In genomic region chr3:111080357-111080937, GRCh38 we compare ENCODE assay signal across 8 cellular contexts. TPM values are rescaled to one million over a fixed set of nuclear protein-coding genes. Genes with fewer than 3 reads are reported as not detected.
DNase-seq lines count a peak whose midpoint lies in the region; ATAC-seq and TF ChIP-seq lines count a peak whose summit lies in the region.

No MANE protein-coding gene starts in this region.

- no peaks in the 10 kb centered on the region for H3K9me3 ChIP-seq in breast epithelium
- H3K9me3 ChIP-seq in RWPE2 (ENCODE audit: severe bottlenecking): no peaks in the 10 kb centered on the region
- H3K9me3 ChIP-seq in upper lobe of left lung: no peaks in the 10 kb centered on the region

- POLR2A ChIA-PET in MCF 10A (lab: Yijun Ruan, JAX): interaction anchor here (0.6 to 1.4 kb wide), 3 partner anchors 10 to 976 kb away, joined by 3 to 6 read pairs (median 3); no protein-coding TSS in a partner anchor

- BruUV-seq in MCF 10A (replicated peaks; lab: Mats Ljungman, UMichigan): no TSS peak

- H3K27me3 ChIP-seq in breast epithelium (no peaks in the 10 kb centered on the region), RWPE2 (ENCODE audit: insufficient read depth, poor library complexity, severe bottlenecking) (no peaks in the 10 kb centered on the region), upper lobe of left lung (no peaks in the 10 kb centered on the region)

- 29 to 40% methylated on average over 2 of the region's 2 CpGs for WGBS in upper lobe of left lung, 2 donors

- no peaks in the 10 kb centered on the region for H3K36me3 Mint-ChIP-seq in MCF 10A (ENCODE audit: insufficient read depth, unreplicated experiment)

- peak; percentile 65 for TF ChIP-seq CTCF in MCF 10A (IDR thresholded peaks at IDR 0.05; ENCODE audit: unreplicated experiment)
- no peak for TF ChIP-seq CTCF in breast epithelium (IDR thresholded peaks at IDR 0.05)
- peak; percentile 79 for TF ChIP-seq CTCF in RWPE2 (IDR thresholded peaks at IDR 0.05; ENCODE audit: poor library complexity, severe bottlenecking)
- TF ChIP-seq CTCF in upper lobe of left lung (IDR thresholded peaks at IDR 0.05): peak in 5 of 6 experiments; percentile 20 to 39 (median 23)

- H3K4me3 Mint-ChIP-seq in MCF 10A (ENCODE audit: unreplicated experiment): no peak overlapping the region

- no peak overlapping the region for H3K27ac ChIP-seq in breast epithelium
- H3K27ac ChIP-seq in RWPE2 (ENCODE audit: poor library complexity, severe bottlenecking): no peak overlapping the region
- H3K27ac ChIP-seq in upper lobe of left lung: no peak overlapping the region

- DNase-seq in MCF 10A (ENCODE audit: unreplicated experiment) (peak; percentile 61), breast epithelium (ENCODE audit: low spot score in 2 of 2) (no peak), RWPE2 (ENCODE audit: low spot score) (no peak), glomerular endothelial cell (ENCODE audit: extremely low read depth, low read depth, low spot score) (peak; percentile 23), upper lobe of left lung (no peak)
- no peak for DNase-seq in stimulated activated CD4-positive, alpha-beta T cell treated with anti-CD3 and anti-CD28 coated beads, Interleukin-4, amount 100 ng/mL, for 24 hours
- no peak for DNase-seq in activated CD4-positive, alpha-beta T cell treated with anti-CD3 and anti-CD28 coated beads, Interleukin-2, amount 50 U/mL, for 1 hour

- no peaks in the 10 kb centered on the region for H3K9me3 Mint-ChIP-seq in MCF 10A (ENCODE audit: unreplicated experiment)

- H3K27me3 Mint-ChIP-seq in MCF 10A (ENCODE audit: insufficient read depth, unreplicated experiment): no peaks in the 10 kb centered on the region

- peak; percentile 79 for ATAC-seq in RWPE2 (ENCODE audit: low read depth)
- peak in 1 of 2 donors; percentile 64 for ATAC-seq in upper lobe of left lung (ENCODE audit: low FRiP score in 2 of 2)
- ATAC-seq in HG03354 (IDR thresholded peaks at IDR 0.05; ENCODE audit: poor library complexity, severe bottlenecking, unreplicated experiment): no peak

- H3K4me3 ChIP-seq in breast epithelium (no peak overlapping the region), RWPE2 (ENCODE audit: severe bottlenecking) (no peak overlapping the region), upper lobe of left lung (no peak overlapping the region)

- CTCF ChIA-PET in MCF 10A (lab: Yijun Ruan, JAX): interaction anchor here (0.5 to 6.4 kb wide), 39 partner anchors 11 to 1808 kb away, joined by 3 to 45 read pairs (median 3); no protein-coding TSS in a partner anchor

- H3K36me3 ChIP-seq in breast epithelium (no peaks in the 10 kb centered on the region), RWPE2 (ENCODE audit: low read depth) (no peaks in the 10 kb centered on the region), upper lobe of left lung (no peaks in the 10 kb centered on the region)

- no peaks in the 10 kb centered on the region for H3K4me1 ChIP-seq in breast epithelium
- peaks cover 9% of the 10 kb centered on the region for H3K4me1 ChIP-seq in RWPE2 (ENCODE audit: insufficient read depth, poor library complexity, severe bottlenecking)
- peaks cover 0 to 8% (median 2%) of the 10 kb centered on the region in 4 donors for H3K4me1 ChIP-seq in upper lobe of left lung

- TF ChIP-seq POLR2A in breast epithelium (IDR thresholded peaks at IDR 0.05) (no peak), upper lobe of left lung (IDR thresholded peaks at IDR 0.05) (no peak)

- H3K27ac Mint-ChIP-seq in MCF 10A (ENCODE audit: low read depth, unreplicated experiment): no peak overlapping the region

- H3K4me1 Mint-ChIP-seq in MCF 10A (ENCODE audit: insufficient read depth, unreplicated experiment): peaks cover 5% of the 10 kb centered on the region

- no peak for TF ChIP-seq EP300 in upper lobe of left lung (IDR thresholded peaks at IDR 0.05)

- intact Hi-C loops in MCF 10A (cut with micrococcal nuclease): loop anchor here (1.0 to 5.0 kb wide), 4 partner anchors 258 to 1803 kb away; no protein-coding TSS in a partner anchor
- intact Hi-C loops in breast epithelium (cut with DNase I; ENCODE audit: low total_unique reads): no loop called here

RNA-seq across cellular contexts. Expression of gene NECTIN3, which starts 8.8 kb away (rescaled TPM):
- total RNA-seq in MCF 10A (2022) (24.0 and 25.6 TPM in 2 replicates), breast epithelium (10 to 100 TPM; 17.1 to 33.0 (median 19.7) TPM), glomerular endothelial cell (17.9 and 36.0 TPM in 2 replicates), upper lobe of left lung (10 to 100 TPM in 4 of 6 donors, 1 to 10 TPM in 2; 6.3 to 31.6 (median 22.1) TPM)

Comparison
In these comparisons a context has a peak if more than half of its experiments do, and no peak if none do; other contexts are left out.
1. DNase-seq: peak in MCF 10A (single experiment) and glomerular endothelial cell (single experiment); none in breast epithelium (0 of 2), RWPE2 (single experiment), upper lobe of left lung (0 of 2), stimulated activated CD4-positive, alpha-beta T cell treated with anti-CD3 and anti-CD28 coated beads, Interleukin-4, amount 100 ng/mL, for 24 hours (single experiment) and activated CD4-positive, alpha-beta T cell treated with anti-CD3 and anti-CD28 coated beads, Interleukin-2, amount 50 U/mL, for 1 hour (single experiment).
2. CTCF ChIP-seq: peak in MCF 10A (single experiment), RWPE2 (single experiment) and upper lobe of left lung (5 of 6); none in breast epithelium (0 of 3).